16 cellular contexts compared by ENCODE assay signal in the genomic region with DNA sequence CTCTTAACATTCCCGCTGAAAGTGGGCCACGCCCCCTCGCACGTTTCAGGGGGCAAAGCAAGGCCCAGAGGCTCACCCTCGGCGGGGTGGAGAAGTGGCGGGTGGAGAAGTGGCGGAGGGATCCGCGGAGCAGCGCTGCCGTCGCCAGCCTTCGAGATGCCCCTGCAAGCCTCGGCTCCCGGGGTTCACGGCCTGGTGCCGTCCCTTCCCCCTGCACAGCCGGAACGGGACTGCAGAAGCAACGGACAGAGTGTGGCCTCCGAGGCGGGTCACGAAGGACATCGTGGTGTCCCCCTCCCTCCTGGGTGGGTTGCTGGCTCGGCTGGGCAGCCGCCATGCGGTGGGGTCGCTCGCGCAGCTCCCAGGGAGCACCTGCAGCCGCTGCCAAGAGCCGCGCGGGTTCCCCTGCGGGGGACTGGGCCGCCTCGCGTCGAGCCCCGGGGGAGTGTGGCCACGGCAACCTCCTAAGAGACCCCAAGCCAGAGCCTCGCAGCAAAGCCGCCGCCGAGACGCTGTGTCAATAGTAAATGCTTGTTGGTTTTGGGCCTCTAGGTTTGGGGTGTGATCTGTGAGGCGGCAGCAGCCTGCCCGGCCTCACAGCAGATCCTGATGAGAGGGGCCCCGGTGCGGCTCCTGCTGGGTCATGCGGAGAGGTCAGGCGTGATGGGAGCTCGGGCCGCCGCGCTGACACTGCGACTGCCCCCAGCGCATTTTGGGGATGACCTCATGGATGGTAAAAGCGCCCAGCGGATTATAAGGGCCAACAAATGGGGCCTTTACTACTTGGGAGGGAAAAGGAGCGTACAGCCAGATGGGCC. TPM values are rescaled to one million over a fixed set of nuclear protein-coding genes. Genes with fewer than 3 reads are reported as not detected.
DNase-seq lines count a peak whose midpoint lies in the region; ATAC-seq, FAIRE-seq and TF ChIP-seq lines count a peak whose summit lies in the region.
"Had no signal": no experiment of that assay in that cellular context is flagged by ENCODE, and none has a peak within 500 bp of the region (broad histone marks: within the 10 kb centered on the region; RNA-seq: fewer than 3 reads in every experiment).

No MANE protein-coding gene starts in this region.

- intact Hi-C loops in right cardiac atrium (cut with DNase I) (no loop called here), left ventricle myocardium superior (cut with micrococcal nuclease) (no loop called here)

- no peak overlapping the region for H3K9ac ChIP-seq in iPS-20b (ENCODE audit: low read depth, low read length)
- H3K9ac ChIP-seq: parathyroid adenoma had no signal

- no peaks in the 10 kb centered on the region for H3K27me3 ChIP-seq in right cardiac atrium (ENCODE audit: control insufficient read depth, insufficient read depth)
- H3K27me3 ChIP-seq in iPS-20b (ENCODE audit: insufficient read depth, low read length) = peaks cover 38% of the 10 kb centered on the region
- H3K27me3 ChIP-seq in upper lobe of left lung = no peaks in the 10 kb centered on the region
- H3K27me3 ChIP-seq: gastroesophageal sphincter had no signal

- DNase-seq in right cardiac atrium (peak; percentile 21 to 63 (median 62)), left ventricle myocardium superior (no peak), NCI-H510A treated with DMSO at 0.1 percent for 48 hours (lab: John Stamatoyannopoulos, UW) (peak; percentile 79), upper lobe of left lung (peak; percentile 63 to 87), RCC 7860 (ENCODE audit: low spot score) (no peak), GF-D8 (lab: John Stamatoyannopoulos, UW) (no peak), KG1 (lab: John Stamatoyannopoulos, UW) (no peak)
- DNase-seq: activated T-cell treated with anti-CD3 and anti-CD28 coated beads for 4 hours; anterior cingulate cortex; effector CD8-positive, alpha-beta T cell; left cardiac atrium; stimulated activated CD4-positive, alpha-beta T cell treated with anti-CD3 and anti-CD28 coated beads, Interleukin-2, amount 100 ng/mL, for 48 hours; stimulated activated naive CD8-positive, alpha-beta T cell treated with anti-CD3 and anti-CD28 coated beads, Interleukin-15, Interleukin-2, amounts not matched to agents 100 U/mL and 50 U/mL, for 24 hours had no signal

- no peak for TF ChIP-seq CTCF in upper lobe of left lung (IDR thresholded peaks at IDR 0.05)

- no peak for FAIRE-seq in RCC 7860 (lab: Jason Lieb, UNC)

- H3K27ac ChIP-seq in right cardiac atrium (ENCODE audit: low read length) (no peak overlapping the region), iPS-20b (ENCODE audit: low read length) (no peak overlapping the region), upper lobe of left lung (peak overlapping the region in 3 of 4 donors; percentile 10 to 53 (median 51))
- H3K27ac ChIP-seq: gastroesophageal sphincter, parathyroid adenoma had no signal

- ATAC-seq in right cardiac atrium (no peak), left ventricle myocardium superior (no peak), upper lobe of left lung (ENCODE audit: low FRiP score in 2 of 2) (no peak)
- ATAC-seq: gastroesophageal sphincter; left cardiac atrium; stimulated activated naive CD8-positive, alpha-beta T cell treated with anti-CD3 and anti-CD28 coated beads, Interleukin-15, Interleukin-2, amounts not matched to agents 100 U/mL and 50 U/mL, for 24 hours had no signal

- peak in 1 of 4 donors; percentile 30 for TF ChIP-seq POLR2A in upper lobe of left lung (IDR thresholded peaks at IDR 0.05)

- no peak for TF ChIP-seq EP300 in upper lobe of left lung (IDR thresholded peaks at IDR 0.05)

- WGBS in right cardiac atrium = 33% methylated on average over 62 of the region's 62 CpGs
- 59 to 70% methylated on average over 41 to 49 of the region's 62 CpGs for WGBS in upper lobe of left lung, 2 donors

- H3K4me1 ChIP-seq in right cardiac atrium (ENCODE audit: control insufficient read depth, insufficient read depth, low read length) (no peaks in the 10 kb centered on the region), iPS-20b (ENCODE audit: insufficient read depth, low read length) (peaks cover 3% of the 10 kb centered on the region; the same call in 1 of the 2 replicates), upper lobe of left lung (peaks cover 29 to 49% (median 35%) of the 10 kb centered on the region in 4 donors)
- H3K4me1 ChIP-seq: parathyroid adenoma had no signal

- H3K9me3 ChIP-seq in right cardiac atrium (ENCODE audit: control insufficient read depth, low read length) = no peaks in the 10 kb centered on the region
- H3K9me3 ChIP-seq in iPS-20b (ENCODE audit: insufficient read depth, low read depth, low read length) = no peaks in the 10 kb centered on the region
- H3K9me3 ChIP-seq in upper lobe of left lung = no peaks in the 10 kb centered on the region
- H3K9me3 ChIP-seq: gastroesophageal sphincter had no signal

- H3K36me3 ChIP-seq in iPS-20b (ENCODE audit: insufficient read depth, low read depth, low read length) (peaks cover 15% of the 10 kb centered on the region; the same call in 1 of the 2 replicates), upper lobe of left lung (peaks cover 0 to 7% (median 2%) of the 10 kb centered on the region in 4 donors)

- no peak overlapping the region for H3K4me3 ChIP-seq in right cardiac atrium (ENCODE audit: low read length)
- H3K4me3 ChIP-seq in iPS-20b (ENCODE audit: low read length) = peak overlapping the region; percentile 33; the same call in 1 of the 2 replicates
- H3K4me3 ChIP-seq in upper lobe of left lung = peak overlapping the region in 1 of 4 donors; percentile 13
- H3K4me3 ChIP-seq: gastroesophageal sphincter had no signal

RNA-seq across cellular contexts. Expression of a gene that starts 5.5 kb away (rescaled TPM):
- 10 to 100 TPM; 10.9 to 15.6 (median 14.7) TPM for total RNA-seq in right cardiac atrium
- polyA plus RNA-seq in right cardiac atrium = 21.3 TPM
- 10.5 TPM for total RNA-seq in left ventricle myocardium superior
- 10 to 100 TPM; 30.9 to 67.1 (median 40.1) TPM for total RNA-seq in upper lobe of left lung

RNA-seq across cellular contexts. Expression of a gene that starts 16.5 kb away (rescaled TPM):
- under 1 TPM; 0.28 to 0.59 (median 0.36) TPM for total RNA-seq in right cardiac atrium
- polyA plus RNA-seq in right cardiac atrium = 0.27 TPM
- 0.37 TPM for total RNA-seq in left ventricle myocardium superior
- 1 to 10 TPM in 2 of 6 donors, under 1 TPM in 2, not detected in 2; 0.63 to 3.1 (median 1.1) TPM for total RNA-seq in upper lobe of left lung

RNA-seq across cellular contexts. Expression of a gene that starts 18.8 kb away (rescaled TPM):
- total RNA-seq in right cardiac atrium (10 to 100 TPM; 66.8 to 78.4 (median 74.3) TPM), left ventricle myocardium superior (110 TPM), upper lobe of left lung (100 to 1,000 TPM in 1 of 6 donors, 10 to 100 TPM in 5; 42.7 to 140 (median 52.4) TPM)
- polyA plus RNA-seq in right cardiac atrium = 95.8 TPM

RNA-seq across cellular contexts. Expression of a gene that starts 31.1 kb away (rescaled TPM):
- under 1 TPM in 2 of 4 donors, not detected in 2; 0.26 to 0.32 TPM for total RNA-seq in right cardiac atrium
- polyA plus RNA-seq in right cardiac atrium = 0.43 TPM
- 0.37 TPM for total RNA-seq in left ventricle myocardium superior
- total RNA-seq in upper lobe of left lung = 1 to 10 TPM in 4 of 6 donors, not detected in 2; 2.3 to 6.1 (median 3.8) TPM

RNA-seq across cellular contexts. Expression of a gene that starts 51.9 kb away (rescaled TPM):
- total RNA-seq in right cardiac atrium (10 to 100 TPM; 14.3 to 20.0 (median 17.6) TPM), left ventricle myocardium superior (11.0 TPM), upper lobe of left lung (100 to 1,000 TPM in 1 of 6 donors, 10 to 100 TPM in 5; 10.5 to 104 (median 22.5) TPM)
- polyA plus RNA-seq in right cardiac atrium = 21.0 TPM

Comparison
In these comparisons a context has a peak if more than half of its experiments do, and no peak if none do; other contexts are left out.
1. DNase-seq: peak in right cardiac atrium (3 of 3), NCI-H510A treated with DMSO at 0.1 percent for 48 hours (single experiment) and upper lobe of left lung (2 of 2); none in left ventricle myocardium superior (single experiment), RCC 7860 (single experiment), GF-D8 (single experiment) and KG1 (single experiment).
2. H3K27ac ChIP-seq: peak in upper lobe of left lung (3 of 4); none in right cardiac atrium (single experiment) and iPS-20b (single experiment).